ENCODE assay signal across 26 cellular contexts in the genomic region with DNA sequence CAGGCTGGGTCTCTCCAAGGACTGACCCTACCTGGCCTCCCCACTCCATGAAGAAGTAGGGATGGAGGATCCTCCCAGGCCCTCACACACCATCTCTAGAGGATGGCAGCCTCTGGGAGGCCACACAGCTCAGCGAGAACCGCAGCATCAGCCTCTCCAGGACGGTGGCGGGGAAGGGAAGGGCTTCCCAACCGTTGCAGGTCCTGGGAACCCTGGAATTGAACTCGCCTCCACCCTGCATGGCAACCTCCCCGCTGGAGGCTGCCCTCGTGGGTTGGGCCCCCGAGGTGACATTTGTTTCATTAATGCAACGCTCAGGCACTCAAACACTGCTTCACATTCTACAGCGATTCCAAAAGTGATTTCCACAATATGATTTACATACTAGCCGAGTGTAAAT. TPM values are rescaled to one million over a fixed set of nuclear protein-coding genes. Genes with fewer than 3 reads are reported as not detected.
"Had no signal": no experiment of that assay in that cellular context is flagged by ENCODE, and none has a peak within 500 bp of the region (broad histone marks: within the 10 kb centered on the region; RNA-seq: fewer than 3 reads in every experiment).

No MANE protein-coding gene starts in this region.

- H3K27ac ChIP-seq: coronary artery, dorsolateral prefrontal cortex, esophagus muscularis mucosa, foreskin keratinocyte, gastroesophageal sphincter, heart right ventricle, left ventricle myocardium inferior, lower lobe of right lung had no signal

- H3K36me3 ChIP-seq: gastroesophageal sphincter, left ventricle myocardium inferior, lower lobe of right lung had no signal

- H3K27me3 ChIP-seq: foreskin keratinocyte, heart right ventricle had no signal

- FAIRE-seq: colon, endothelial cell of umbilical vein, frontal cortex, kidney had no signal

- H3K4me1 ChIP-seq: esophagus muscularis mucosa, foreskin keratinocyte, gastroesophageal sphincter, lower lobe of right lung had no signal

- DNase-seq: dermis blood vessel endothelial cell; dorsolateral prefrontal cortex; effector CD4-positive, alpha-beta T cell; effector memory CD4-positive, alpha-beta T cell; foreskin keratinocyte; head of caudate nucleus; heart right ventricle; hippocampal formation; immature natural killer cell; islet precursor cell; kidney; kidney glomerular epithelial cell; left colon; left ventricle myocardium inferior; lower lobe of right lung; mesenchymal stem cell; mucosa of descending colon had no signal

- ATAC-seq: foreskin keratinocyte, gastroesophageal sphincter, heart right ventricle, left colon, left lobe of liver, lower lobe of right lung, mucosa of descending colon had no signal

- H3K4me3 ChIP-seq: coronary artery, dorsolateral prefrontal cortex, esophagus muscularis mucosa, gastroesophageal sphincter, heart right ventricle, left ventricle myocardium inferior, lower lobe of right lung, mucosa of descending colon had no signal

- H3K9me3 ChIP-seq: esophagus muscularis mucosa, gastroesophageal sphincter, heart right ventricle, left ventricle myocardium inferior, lower lobe of right lung, mucosa of descending colon had no signal

RNA-seq across cellular contexts. Expression of a gene that starts 58.5 kb away (rescaled TPM):
- total RNA-seq: epithelial cell of proximal tubule, left lobe of liver, liver had no signal
- polyA plus RNA-seq: foreskin keratinocyte, immature natural killer cell had no signal
